In the genomic region with DNA sequence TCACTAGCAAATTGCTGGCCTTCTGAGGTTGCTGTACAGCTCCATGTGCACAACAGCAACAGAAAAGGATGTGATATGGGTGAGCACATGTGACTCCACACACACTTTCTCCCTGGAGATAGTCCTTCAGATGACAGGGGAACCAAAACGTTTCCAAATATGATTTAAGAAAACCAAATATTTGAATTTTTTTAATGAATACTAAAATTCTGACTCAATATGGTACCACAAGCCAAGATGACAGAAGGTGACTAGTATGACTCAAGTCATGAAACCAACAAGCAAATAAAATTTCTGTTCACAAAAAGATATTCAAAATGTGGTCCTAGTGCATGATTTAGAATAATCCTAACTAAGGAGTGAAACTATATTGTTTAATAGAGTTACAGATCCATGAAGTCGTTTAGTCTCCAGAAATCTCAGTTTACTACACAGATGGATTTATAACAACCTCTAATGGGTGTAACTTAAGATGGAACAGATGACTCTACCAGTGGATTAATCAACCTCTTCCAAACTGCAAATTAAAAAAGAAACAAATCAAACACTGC, we compare ENCODE assay signal across 9 cellular contexts.
DNase-seq lines count a peak whose midpoint lies in the region; ATAC-seq and TF ChIP-seq lines count a peak whose summit lies in the region.
"Had no signal": no experiment of that assay in that cellular context is flagged by ENCODE, and none has a peak within 500 bp of the region (broad histone marks: within the 10 kb centered on the region; RNA-seq: fewer than 3 reads in every experiment).

No MANE protein-coding gene starts in this region.

- no peak for TF ChIP-seq CTCF in fibroblast of mammary gland (conservative IDR thresholded peaks at IDR 0.05; ENCODE audit: control insufficient read depth, insufficient read depth, low read depth, low read length)

- DNase-seq in DMS 273 (lab: John Stamatoyannopoulos, UW; ENCODE audit: unreplicated experiment) (peak; percentile 21), DMS 273 treated with DMSO at 0.1 percent for 48 hours (lab: John Stamatoyannopoulos, UW) (no peak), fibroblast of mammary gland (ENCODE audit: low read depth) (peak; percentile 45), posterior cingulate gyrus (no peak), NCI-H1694 treated with DMSO at 0.1 percent for 48 hours (lab: John Stamatoyannopoulos, UW) (no peak), HuH-7 (ENCODE audit: low spot score) (no peak)
- DNase-seq: mesendoderm had no signal

- ATAC-seq in GM19455 (IDR thresholded peaks at IDR 0.05; ENCODE audit: unreplicated experiment) (peak; percentile 85), HG03064 (IDR thresholded peaks at IDR 0.05; ENCODE audit: low read depth, unreplicated experiment) (peak; percentile 95)

- intact Hi-C loops in posterior cingulate gyrus (cut with DNase I): no loop called here

- H3K4me3 ChIP-seq in fibroblast of mammary gland (ENCODE audit: control insufficient read depth, low read depth, low read length): no peak overlapping the region

Comparison
In these comparisons a context has a peak if more than half of its experiments do, and no peak if none do; other contexts are left out.
1. DNase-seq: peak in DMS 273 (single experiment) and fibroblast of mammary gland (single experiment); none in DMS 273 treated with DMSO at 0.1 percent for 48 hours (single experiment), posterior cingulate gyrus (0 of 10), NCI-H1694 treated with DMSO at 0.1 percent for 48 hours (single experiment) and HuH-7 (single experiment).